In genomic region chr7:143395187-143396149, GRCh38 we compare ENCODE assay signal across 10 cellular contexts. TPM values are rescaled to one million over a fixed set of nuclear protein-coding genes. Genes with fewer than 3 reads are reported as not detected.
DNase-seq lines count a peak whose midpoint lies in the region; ATAC-seq, FAIRE-seq and TF ChIP-seq lines count a peak whose summit lies in the region.
"Had no signal": no experiment of that assay in that cellular context is flagged by ENCODE, and none has a peak within 500 bp of the region (broad histone marks: within the 10 kb centered on the region; RNA-seq: fewer than 3 reads in every experiment).

No MANE protein-coding gene starts in this region.

- in situ Hi-C loops in brain microvascular endothelial cell (cut with HindIII; ENCODE audit: low pct_ligation_motif_present, low sequenced_read_pairs), result no loop called here

- no peak overlapping the region for H2BK5ac ChIP-seq in mesendoderm (ENCODE audit: low read length)

- POLR2A ChIA-PET in CD8-positive, alpha-beta T cell (lab: Charles Lee), result interaction anchor here (1.2 to 2.0 kb wide), 2 partner anchors 11 to 13 kb away, joined by 3 to 6 read pairs; no protein-coding TSS in a partner anchor

- H3K4me2 ChIP-seq in mesendoderm (ENCODE audit: low read length), result no peak overlapping the region

- no peaks in the 10 kb centered on the region for H3K27me3 Mint-ChIP-seq in CD8-positive, alpha-beta T cell (ENCODE audit: low read depth)

- H2AK5ac ChIP-seq in mesendoderm (ENCODE audit: low read length), result no peak overlapping the region

- H3K9me3 ChIP-seq in CD8-positive, alpha-beta T cell (ENCODE audit: low read length), result no peaks in the 10 kb centered on the region

- no peak for DNase-seq in CD8-positive, alpha-beta T cell
- no peak for DNase-seq in brain microvascular endothelial cell
- peak; percentile 53 for DNase-seq in mesendoderm
- no peak for DNase-seq in DMS114 treated with DMSO at 0.1 percent for 48 hours (lab: John Stamatoyannopoulos, UW; ENCODE audit: unreplicated experiment)
- no peak for DNase-seq in HTR-8/SVneo (ENCODE audit: insufficient read length, low spot score)
- no peak for DNase-seq in HPDE6-E6E7 (ENCODE audit: extremely low spot score)
- DNase-seq in LoVo (ENCODE audit: low spot score), result no peak
- DNase-seq: stimulated activated CD4-positive, alpha-beta T cell treated with anti-CD3 and anti-CD28 coated beads, Interleukin-4, amount 100 ng/mL, for 1 hour had no signal

- CTCF ChIA-PET in CD8-positive, alpha-beta T cell (lab: Charles Lee), result interaction anchor here (1.8 kb wide), 1 partner anchor 11 kb away, joined by 8 read pairs; no protein-coding TSS in a partner anchor

- H3K9me3 Mint-ChIP-seq in CD8-positive, alpha-beta T cell, result no peaks in the 10 kb centered on the region

- intact Hi-C loops in CD8-positive, alpha-beta T cell (cut with DNase I, micrococcal nuclease), result no loop called here

- no peak overlapping the region for H3K27ac ChIP-seq in CD8-positive, alpha-beta T cell (ENCODE audit: low read depth, low read length)
- no peak overlapping the region for H3K27ac ChIP-seq in brain microvascular endothelial cell
- no peak overlapping the region for H3K27ac ChIP-seq in mesendoderm (ENCODE audit: low read depth, low read length)

- ATAC-seq in CD8-positive, alpha-beta T cell, result no peak
- ATAC-seq in HG03135 (IDR thresholded peaks at IDR 0.05; ENCODE audit: unreplicated experiment), result peak; percentile 65

- H3K79me1 ChIP-seq in mesendoderm (ENCODE audit: low read length), result peaks cover 4% of the 10 kb centered on the region

- no peaks in the 10 kb centered on the region for H3K27me3 ChIP-seq in CD8-positive, alpha-beta T cell (ENCODE audit: insufficient read depth, low read length)
- no peaks in the 10 kb centered on the region for H3K27me3 ChIP-seq in brain microvascular endothelial cell (replicated peaks)
- H3K27me3 ChIP-seq in mesendoderm (ENCODE audit: insufficient read depth, low read length, poor library complexity), result no peaks in the 10 kb centered on the region

- no peak overlapping the region for H3K18ac ChIP-seq in mesendoderm (ENCODE audit: low read length)

- FAIRE-seq in HTR-8/SVneo (lab: Jason Lieb, UNC), result no peak

- no peak overlapping the region for H3K23ac ChIP-seq in mesendoderm (ENCODE audit: low read length)

- H3K4me1 ChIP-seq in CD8-positive, alpha-beta T cell (ENCODE audit: insufficient read depth, low read length), result peaks cover 5% of the 10 kb centered on the region
- H3K4me1 ChIP-seq in mesendoderm (ENCODE audit: control insufficient read depth, low read depth, low read length), result no peaks in the 10 kb centered on the region

- peaks cover 16% of the 10 kb centered on the region for H3K4me1 Mint-ChIP-seq in CD8-positive, alpha-beta T cell (ENCODE audit: low read depth)

- no peak overlapping the region for H3K4me3 Mint-ChIP-seq in CD8-positive, alpha-beta T cell

- H4K5ac ChIP-seq in mesendoderm (ENCODE audit: low read length), result no peak overlapping the region

- no CpG with 5 or more reads among the region's 21 CpGs for WGBS in mesendoderm (ENCODE audit: extremely low coverage, insufficient coverage, low lambda C conversion rate)

- no peak overlapping the region for H2BK15ac ChIP-seq in mesendoderm (replicated peaks; ENCODE audit: low read depth)

- H3K4me3 ChIP-seq in CD8-positive, alpha-beta T cell (ENCODE audit: low read depth, low read length), result no peak overlapping the region
- H3K4me3 ChIP-seq in brain microvascular endothelial cell (ENCODE audit: low read depth, low read length) (no peak overlapping the region), mesendoderm (ENCODE audit: low read length) (no peak overlapping the region)

- H3K36me3 Mint-ChIP-seq in CD8-positive, alpha-beta T cell, result peaks cover 87% of the 10 kb centered on the region

- peaks cover 26% of the 10 kb centered on the region for H3K36me3 ChIP-seq in CD8-positive, alpha-beta T cell (ENCODE audit: insufficient read depth, low read length)
- peaks cover 26% of the 10 kb centered on the region for H3K36me3 ChIP-seq in brain microvascular endothelial cell (replicated peaks)
- peaks cover 42% of the 10 kb centered on the region for H3K36me3 ChIP-seq in mesendoderm (ENCODE audit: control insufficient read depth, insufficient read depth, low read length)

- no peak overlapping the region for H3K4ac ChIP-seq in mesendoderm (ENCODE audit: low read depth, low read length)

- peak overlapping the region; percentile 16 for H3K27ac Mint-ChIP-seq in CD8-positive, alpha-beta T cell

- TF ChIP-seq CTCF in CD8-positive, alpha-beta T cell (IDR thresholded peaks at IDR 0.05), result no peak
- TF ChIP-seq CTCF in brain microvascular endothelial cell (IDR thresholded peaks at IDR 0.05; ENCODE audit: low read depth, low read length, missing control alignments), result peak; percentile 57

- H3K56ac ChIP-seq in mesendoderm (ENCODE audit: low read length), result no peak overlapping the region

- H3K79me2 ChIP-seq in mesendoderm (ENCODE audit: control insufficient read depth, insufficient read depth, low read length), result no peaks in the 10 kb centered on the region

- no peak overlapping the region for H3K9ac ChIP-seq in mesendoderm (ENCODE audit: low read length)

- no peak overlapping the region for H4K8ac ChIP-seq in mesendoderm (ENCODE audit: low read depth, low read length)

- no peak overlapping the region for H2BK120ac ChIP-seq in mesendoderm (ENCODE audit: low read depth, low read length)

RNA-seq across cellular contexts. Expression of gene EPHA1, which starts 13.2 kb away (rescaled TPM):
- total RNA-seq in CD8-positive, alpha-beta T cell, result 10 to 100 TPM in 1 of 2 experiments, 1 to 10 TPM in 1; 8.3 to 13.1 TPM
- polyA plus RNA-seq in mesendoderm (2013, experiment 1 of 2), result 85.6 TPM
- 80.8 TPM for polyA plus RNA-seq in mesendoderm (2013, experiment 2 of 2)
- total RNA-seq: OCI-LY7 had no signal

RNA-seq across cellular contexts. Expression of gene ZYX, which starts 14.3 kb away (rescaled TPM):
- 100 to 1,000 TPM; 107 to 111 TPM for total RNA-seq in CD8-positive, alpha-beta T cell
- 368 TPM for polyA plus RNA-seq in mesendoderm (2013, experiment 1 of 2)
- 379 TPM for polyA plus RNA-seq in mesendoderm (2013, experiment 2 of 2)

RNA-seq across cellular contexts. Expression of gene FAM131B, which starts 33.0 kb away (rescaled TPM):
- total RNA-seq in CD8-positive, alpha-beta T cell, result under 1 TPM; 0.30 to 0.36 TPM
- 10.5 TPM for polyA plus RNA-seq in mesendoderm (2013, experiment 1 of 2)
- polyA plus RNA-seq in mesendoderm (2013, experiment 2 of 2), result 10.1 TPM
- total RNA-seq: OCI-LY7 had no signal

RNA-seq across cellular contexts. Expression of gene TAS2R60, which starts 47.8 kb away (rescaled TPM):
- not detected for total RNA-seq in CD8-positive, alpha-beta T cell
- 0.15 TPM for polyA plus RNA-seq in mesendoderm (2013, experiment 1 of 2)
- 0.20 TPM for polyA plus RNA-seq in mesendoderm (2013, experiment 2 of 2)
- total RNA-seq: OCI-LY7 had no signal
